In the genomic region with DNA sequence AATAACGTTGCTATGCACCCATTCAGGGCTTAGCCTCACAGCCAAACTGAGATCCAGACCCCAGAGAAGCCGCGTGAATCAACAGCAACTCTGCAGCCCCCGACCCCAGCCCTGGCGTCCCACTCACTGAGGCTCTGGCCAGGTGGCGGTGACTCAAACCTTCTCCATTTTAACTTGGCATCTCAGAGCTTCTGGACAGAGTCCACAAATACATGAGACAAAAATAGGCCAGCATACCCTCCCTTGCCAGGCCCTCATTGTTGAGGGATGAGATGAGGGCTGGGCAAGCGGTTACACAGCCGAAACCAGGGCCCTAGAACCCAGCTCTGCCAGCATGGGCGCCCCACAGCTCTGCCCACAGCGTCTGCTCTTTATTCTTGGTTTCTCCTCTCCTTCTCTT, we compare ENCODE assay signal across 1 cellular context.
A peak's percentile ranks its signal among the peaks of the same experiment; 100 is the strongest.
TF ChIP-seq lines count a peak whose summit lies in the region.

No MANE protein-coding gene starts in this region.

TF ChIP-seq in SK-N-SH, 30 proteins besides CTCF, POLR2A, EP300 and RAD21 (continued from another document):
- TF ChIP-seq, protein P1, sequence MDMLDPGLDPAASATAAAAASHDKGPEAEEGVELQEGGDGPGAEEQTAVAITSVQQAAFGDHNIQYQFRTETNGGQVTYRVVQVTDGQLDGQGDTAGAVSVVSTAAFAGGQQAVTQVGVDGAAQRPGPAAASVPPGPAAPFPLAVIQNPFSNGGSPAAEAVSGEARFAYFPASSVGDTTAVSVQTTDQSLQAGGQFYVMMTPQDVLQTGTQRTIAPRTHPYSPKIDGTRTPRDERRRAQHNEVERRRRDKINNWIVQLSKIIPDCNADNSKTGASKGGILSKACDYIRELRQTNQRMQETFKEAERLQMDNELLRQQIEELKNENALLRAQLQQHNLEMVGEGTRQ (IDR thresholded peaks at IDR 0.05; ENCODE audit: borderline replicate concordance, low read depth, low read length) = no peak
- no peak for TF ChIP-seq TEAD4 (IDR thresholded peaks at IDR 0.05; ENCODE audit: borderline replicate concordance, insufficient read depth)
- peak; percentile 30; the same call in 1 of the 2 replicates for TF ChIP-seq TCF12 (IDR thresholded peaks at IDR 0.05)
- no peak for TF ChIP-seq MXI1 (IDR thresholded peaks at IDR 0.05; ENCODE audit: low read depth, low read length)
- no peak for TF ChIP-seq POLR2AphosphoS5 (IDR thresholded peaks at IDR 0.05; ENCODE audit: low read depth, low read length)
- peak; percentile 32; the same call in 1 of the 2 replicates for TF ChIP-seq NFIC (IDR thresholded peaks at IDR 0.05; ENCODE audit: borderline replicate concordance)
